Comparison of ENCODE assay signal across 33 cellular contexts in the genomic region with DNA sequence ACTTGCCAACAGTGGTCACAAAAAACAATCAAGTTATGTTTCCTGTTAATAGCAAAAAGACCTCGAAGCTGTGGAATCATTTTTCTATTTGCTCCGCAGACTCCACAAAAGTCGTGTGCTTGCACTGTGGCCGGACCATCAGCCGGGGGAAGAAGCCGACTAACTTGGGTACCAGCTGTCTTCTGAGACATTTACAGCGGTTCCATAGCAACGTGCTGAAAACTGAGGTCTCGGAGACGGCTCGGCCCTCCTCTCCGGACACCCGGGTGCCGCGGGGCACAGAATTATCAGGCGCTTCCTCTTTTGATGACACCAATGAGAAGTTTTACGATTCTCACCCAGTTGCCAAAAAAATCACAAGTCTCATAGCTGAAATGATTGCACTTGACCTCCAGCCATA.
"Had no signal": no experiment of that assay in that cellular context is flagged by ENCODE, and none has a peak within 500 bp of the region (broad histone marks: within the 10 kb centered on the region; RNA-seq: fewer than 3 reads in every experiment).

No MANE protein-coding gene starts in this region.

- H3K27me3 ChIP-seq: adrenal gland, body of pancreas, brain microvascular endothelial cell, breast epithelium had no signal

- H3K4me3 Mint-ChIP-seq: activated B cell treated with CpG ODN at 0.5 μM for 24 hours; activated CD4-positive, alpha-beta T cell treated with anti-CD3 and anti-CD28 coated beads, Interleukin-2, amount 10 ng/mL, durations not matched to agents 24 days and 14 days; activated CD8-positive, alpha-beta T cell treated with anti-CD3 and anti-CD28 coated beads for 36 hours; activated naive CD4-positive, alpha-beta T cell treated with anti-CD3 and anti-CD28 coated beads for 36 hours; activated naive CD8-positive, alpha-beta T cell treated with anti-CD3 and anti-CD28 coated beads for 36 hours; activated T-cell treated with anti-CD3 and anti-CD28 coated beads, Interleukin-2, amount 50 U/mL, for 72 hours; activated T-helper 1 cell treated with anti-CD3 and anti-CD28 coated beads, Interleukin-12 subunit alpha, Interleukin-12 subunit beta, Interleukin-2, Interleukin-4 antibody, amounts not matched to agents 30 ng/mL and 10 ng/mL and 1 ng/mL, durations not matched to agents 14 hours and 24 hours and 36 hours; activated T-helper 17 cell treated with anti-CD3 and anti-CD28 coated beads, Interleukin-2, amount 50 U/mL, for 72 hours; central memory CD8-positive, alpha-beta T cell; T-helper 1 cell treated with Interleukin-12 subunit alpha and Interleukin-12 subunit beta and Interleukin-4 antibody, amounts not matched to agents 30 μg/mL and 1 μg/mL, for 36 hours; T-helper 2 cell treated with Interferon-gamma antibody and Interleukin-4, amounts not matched to agents 5 μg/mL and 100 μg/mL, for 36 hours had no signal

- H3K27ac ChIP-seq: adrenal gland, body of pancreas, brain microvascular endothelial cell, breast epithelium, VCaP had no signal

- H3K36me3 ChIP-seq: breast epithelium had no signal

- H3K27me3 Mint-ChIP-seq: activated B cell treated with CpG ODN at 0.5 μM for 24 hours; activated CD4-positive, alpha-beta T cell treated with anti-CD3 and anti-CD28 coated beads, Interleukin-2, amount 10 ng/mL, durations not matched to agents 24 days and 14 days; activated CD8-positive, alpha-beta T cell treated with anti-CD3 and anti-CD28 coated beads for 36 hours; activated naive CD8-positive, alpha-beta T cell treated with anti-CD3 and anti-CD28 coated beads for 36 hours; activated T-helper 17 cell treated with anti-CD3 and anti-CD28 coated beads, Interleukin-2, amount 50 U/mL, for 72 hours; central memory CD8-positive, alpha-beta T cell had no signal

- ATAC-seq: activated CD8-positive, alpha-beta T cell treated with anti-CD3 and anti-CD28 coated beads for 36 hours; activated naive CD4-positive, alpha-beta T cell treated with anti-CD3 and anti-CD28 coated beads, Interleukin-2, amount 50 U/mL, for 72 hours; activated T-cell treated with anti-CD3 and anti-CD28 coated beads, Interleukin-2, amount 50 U/mL, for 72 hours; activated T-helper 17 cell treated with anti-CD3 and anti-CD28 coated beads, Interleukin-2, amount 50 U/mL, for 72 hours; body of pancreas had no signal

- H3K9me3 Mint-ChIP-seq: activated B cell treated with CpG ODN at 0.5 μM for 24 hours; activated CD4-positive, alpha-beta T cell treated with anti-CD3 and anti-CD28 coated beads, Interleukin-2, amount 10 ng/mL, durations not matched to agents 24 days and 14 days; activated CD8-positive, alpha-beta T cell treated with anti-CD3 and anti-CD28 coated beads for 36 hours; activated naive CD4-positive, alpha-beta T cell treated with anti-CD3 and anti-CD28 coated beads for 36 hours; activated naive CD4-positive, alpha-beta T cell treated with anti-CD3 and anti-CD28 coated beads, Interleukin-2, amount 50 U/mL, for 72 hours; activated naive CD8-positive, alpha-beta T cell treated with anti-CD3 and anti-CD28 coated beads for 36 hours; activated T-cell treated with anti-CD3 and anti-CD28 coated beads, Interleukin-2, amount 50 U/mL, for 72 hours; activated T-helper 1 cell treated with anti-CD3 and anti-CD28 coated beads, Interleukin-12 subunit alpha, Interleukin-12 subunit beta, Interleukin-2, Interleukin-4 antibody, amounts not matched to agents 30 ng/mL and 10 ng/mL and 1 ng/mL, durations not matched to agents 14 hours and 24 hours and 36 hours; activated T-helper 17 cell treated with anti-CD3 and anti-CD28 coated beads, Interleukin-2, amount 50 U/mL, for 72 hours; central memory CD8-positive, alpha-beta T cell; T-helper 1 cell treated with Interleukin-12 subunit alpha and Interleukin-12 subunit beta and Interleukin-4 antibody, amounts not matched to agents 30 μg/mL and 1 μg/mL, for 36 hours; T-helper 2 cell treated with Interferon-gamma antibody and Interleukin-4, amounts not matched to agents 5 μg/mL and 100 μg/mL, for 36 hours had no signal

- H3K27ac Mint-ChIP-seq: activated B cell treated with CpG ODN at 0.5 μM for 24 hours; activated CD4-positive, alpha-beta T cell treated with anti-CD3 and anti-CD28 coated beads, Interleukin-2, amount 10 ng/mL, durations not matched to agents 24 days and 14 days; activated CD8-positive, alpha-beta T cell treated with anti-CD3 and anti-CD28 coated beads for 36 hours; activated naive CD4-positive, alpha-beta T cell treated with anti-CD3 and anti-CD28 coated beads for 36 hours; activated naive CD4-positive, alpha-beta T cell treated with anti-CD3 and anti-CD28 coated beads, Interleukin-2, amount 50 U/mL, for 72 hours; activated naive CD8-positive, alpha-beta T cell treated with anti-CD3 and anti-CD28 coated beads for 36 hours; activated T-cell treated with anti-CD3 and anti-CD28 coated beads, Interleukin-2, amount 50 U/mL, for 72 hours; activated T-helper 1 cell treated with anti-CD3 and anti-CD28 coated beads, Interleukin-12 subunit alpha, Interleukin-12 subunit beta, Interleukin-2, Interleukin-4 antibody, amounts not matched to agents 30 ng/mL and 10 ng/mL and 1 ng/mL, durations not matched to agents 14 hours and 24 hours and 36 hours; activated T-helper 17 cell treated with anti-CD3 and anti-CD28 coated beads, Interleukin-2, amount 50 U/mL, for 72 hours; T-helper 1 cell treated with Interleukin-12 subunit alpha and Interleukin-12 subunit beta and Interleukin-4 antibody, amounts not matched to agents 30 μg/mL and 1 μg/mL, for 36 hours; T-helper 2 cell treated with Interferon-gamma antibody and Interleukin-4, amounts not matched to agents 5 μg/mL and 100 μg/mL, for 36 hours had no signal

- DNase-seq: activated B cell treated with CpG ODN at 0.5 μM for 24 hours; activated CD4-positive, alpha-beta T cell treated with anti-CD3 and anti-CD28 coated beads for 4 hours; activated CD4-positive, alpha-beta T cell treated with anti-CD3 and anti-CD28 coated beads, Interleukin-2, amount 10 ng/mL, durations not matched to agents 24 days and 14 days; activated CD4-positive, alpha-beta T cell treated with anti-CD3 and anti-CD28 coated beads, Interleukin-2, amount 50 U/mL, for 1 hour; activated CD4-positive, alpha-beta T cell treated with anti-CD3 and anti-CD28 coated beads, Interleukin-2, amount 50 U/mL, for 4 hours; activated CD4-positive, CD25-positive, alpha-beta regulatory T cell treated with anti-CD3 and anti-CD28 coated beads, Interleukin-2, amount 50 U/mL, for 72 hours; activated CD8-positive, alpha-beta memory T cell treated with anti-CD3 and anti-CD28 coated beads, Interleukin-2, amount 50 U/mL, for 4 hours; activated CD8-positive, alpha-beta T cell treated with anti-CD3 and anti-CD28 coated beads for 36 hours; activated gamma-delta T cell treated with Interleukin-2 at 50 U/mL for 16 hours; activated naive CD4-positive, alpha-beta T cell; activated naive CD4-positive, alpha-beta T cell treated with anti-CD3 and anti-CD28 coated beads for 36 hours; activated naive CD4-positive, alpha-beta T cell treated with anti-CD3 and anti-CD28 coated beads, Interleukin-2, amount 50 U/mL, for 16 hours; activated naive CD8-positive, alpha-beta T cell treated with anti-CD3 and anti-CD28 coated beads for 36 hours; activated T-cell treated with anti-CD3 and anti-CD28 coated beads for 4 hours; activated T-cell treated with anti-CD3 and anti-CD28 coated beads, Interleukin-2, amount 50 U/mL, for 1 hour; activated T-cell treated with anti-CD3 and anti-CD28 coated beads, Interleukin-2, amount 50 U/mL, for 72 hours; adrenal gland; amniotic stem cell; aorta; body of pancreas; brain microvascular endothelial cell; SW 1271; T-helper 1 cell; T-helper 2 cell; T-helper 9 cell had no signal

- H3K4me1 ChIP-seq: adrenal gland, body of pancreas, breast epithelium had no signal

- H3K4me3 ChIP-seq: adrenal gland, body of pancreas, breast epithelium had no signal

- H3K9me3 ChIP-seq: adrenal gland, body of pancreas had no signal
